8 cellular contexts compared by ENCODE assay signal in genomic region chr17:81910840-81911276, GRCh38. TPM values are rescaled to one million over a fixed set of nuclear protein-coding genes. Genes with fewer than 3 reads are reported as not detected.
A peak's percentile ranks its signal among the peaks of the same experiment; 100 is the strongest.
DNase-seq lines count a peak whose midpoint lies in the region; ATAC-seq and TF ChIP-seq lines count a peak whose summit lies in the region.

No MANE protein-coding gene starts in this region.

- H3K9me3 ChIP-seq in ascending aorta (no peaks in the 10 kb centered on the region), left lung (no peaks in the 10 kb centered on the region), tibial artery (no peaks in the 10 kb centered on the region)

- peak overlapping the region; percentile 88 to 89 for H3K4me3 ChIP-seq in ascending aorta
- H3K4me3 ChIP-seq in left lung: peak overlapping the region; percentile 73 to 81
- peak overlapping the region; percentile 68 to 70 for H3K4me3 ChIP-seq in tibial artery

- TF ChIP-seq CTCF in ascending aorta (IDR thresholded peaks at IDR 0.05) (no peak), left lung (IDR thresholded peaks at IDR 0.05) (no peak), tibial artery (IDR thresholded peaks at IDR 0.05) (no peak)

- ATAC-seq in GM19043 (IDR thresholded peaks at IDR 0.05; ENCODE audit: low read depth, unreplicated experiment) (peak; percentile 16), HG03354 (IDR thresholded peaks at IDR 0.05; ENCODE audit: poor library complexity, severe bottlenecking, unreplicated experiment) (peak; percentile 37), left lung (peak; percentile 1), GM18502 (IDR thresholded peaks at IDR 0.05; ENCODE audit: poor library complexity, unreplicated experiment) (no peak)

- DNase-seq in AG20443 (ENCODE audit: low spot score) (peak; percentile 53), ascending aorta (ENCODE audit: low spot score in 2 of 2) (no peak), left lung (no peak), tibial artery (no peak), Ammon's horn (ENCODE audit: low spot score) (no peak)

- H3K4me1 ChIP-seq in ascending aorta (peaks cover 2 to 10% of the 10 kb centered on the region in 2 donors), left lung (peaks cover 10 to 37% of the 10 kb centered on the region in 2 donors), tibial artery (peaks cover 0 to 22% (median 12%) of the 10 kb centered on the region in 4 donors)

- no peaks in the 10 kb centered on the region for H3K27me3 ChIP-seq in ascending aorta
- no peaks in the 10 kb centered on the region for H3K27me3 ChIP-seq in left lung
- no peaks in the 10 kb centered on the region for H3K27me3 ChIP-seq in tibial artery

- intact Hi-C loops in ascending aorta (cut with DNase I) (loop anchor here (1.0 to 5.0 kb wide), 4 partner anchors 16 to 111 kb away; partner anchors contain the start of genes ALYREF, ANAPC11, CENPX and LRRC45), left lung (cut with DNase I) (no loop called here), tibial artery (cut with DNase I; ENCODE audit: low total_unique reads) (no loop called here)

- H3K36me3 ChIP-seq in ascending aorta (peaks cover 22 to 60% of the 10 kb centered on the region in 2 donors), left lung (peaks cover 0 to 77% of the 10 kb centered on the region in 2 donors), tibial artery (peaks cover 24 to 67% (median 59%) of the 10 kb centered on the region in 3 donors)

- H3K27ac ChIP-seq in ascending aorta: peak overlapping the region; percentile 34 to 47
- peak overlapping the region in 1 of 2 donors; percentile 53 for H3K27ac ChIP-seq in left lung
- H3K27ac ChIP-seq in tibial artery: peak overlapping the region; percentile 66 to 70

RNA-seq across cellular contexts. Expression of gene PCYT2, which starts 0.3 kb away (rescaled TPM):
- 81.1 TPM for total RNA-seq in ascending aorta
- 10 to 100 TPM; 38.0 to 57.7 TPM for total RNA-seq in left lung

RNA-seq across cellular contexts. Expression of gene SIRT7, which starts 7.1 kb away (rescaled TPM):
- 32.6 TPM for total RNA-seq in ascending aorta
- 10 to 100 TPM; 23.9 to 37.9 TPM for total RNA-seq in left lung

RNA-seq across cellular contexts. Expression of gene NPB, which starts 8.8 kb away (rescaled TPM):
- total RNA-seq in ascending aorta: 1.5 TPM
- total RNA-seq in left lung: under 1 TPM; 0.26 to 0.60 TPM

RNA-seq across cellular contexts. Expression of gene MAFG, which starts 16.7 kb away (rescaled TPM):
- total RNA-seq in ascending aorta: 28.7 TPM
- 10 to 100 TPM; 25.3 to 39.8 TPM for total RNA-seq in left lung

RNA-seq across cellular contexts. Expression of gene ANAPC11, which starts 19.3 kb away (rescaled TPM):
- total RNA-seq in ascending aorta (108 TPM), left lung (100 to 1,000 TPM; 121 to 124 TPM)
